8 cellular contexts compared by ENCODE assay signal in the genomic region with DNA sequence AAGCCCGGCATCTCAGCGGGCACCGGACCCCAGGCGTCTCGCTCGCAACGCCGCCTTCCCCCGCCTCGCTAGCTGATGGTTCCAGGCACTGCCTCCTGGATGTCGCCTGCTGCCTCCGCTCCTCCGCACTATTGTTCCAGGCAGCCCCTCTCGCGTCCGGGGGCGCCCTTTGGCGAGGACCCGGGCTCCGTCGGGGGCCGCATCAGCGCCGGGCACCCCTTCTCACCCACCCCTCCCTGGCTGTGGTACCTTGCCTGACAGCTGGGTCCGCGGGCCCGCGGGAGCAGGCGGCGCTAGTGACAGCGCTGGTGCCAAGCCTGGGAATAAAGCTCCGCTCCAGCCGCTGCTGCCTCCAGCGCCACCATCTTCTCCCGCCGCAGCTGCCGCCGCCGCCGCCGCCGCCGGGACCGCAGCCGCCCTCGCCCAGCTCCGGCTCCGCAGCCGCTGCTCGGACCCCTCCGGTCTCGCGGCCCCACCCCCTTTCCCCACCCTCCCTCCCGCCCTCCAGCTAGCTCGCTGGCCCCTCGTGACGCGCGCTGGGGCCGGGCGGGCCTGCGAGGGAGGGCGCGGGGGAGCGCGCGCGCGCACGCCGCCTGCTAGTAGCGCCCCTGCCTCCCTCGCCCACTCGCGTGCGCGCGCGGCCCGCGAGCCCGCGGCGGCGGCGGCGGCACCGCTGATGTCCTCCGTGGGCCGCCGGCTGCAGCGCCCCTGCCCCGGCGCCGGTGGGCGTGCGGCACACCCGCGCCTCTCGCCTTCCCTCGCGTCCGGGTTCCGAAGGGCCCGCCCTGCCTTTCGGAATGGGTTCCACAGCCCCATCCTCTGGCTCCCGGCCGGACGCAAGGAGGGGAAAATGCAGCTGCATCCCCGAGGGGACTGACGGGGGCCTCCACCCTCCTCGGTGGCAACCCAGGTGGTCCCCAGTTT. TPM values are rescaled to one million over a fixed set of nuclear protein-coding genes. Genes with fewer than 3 reads are reported as not detected.
DNase-seq lines count a peak whose midpoint lies in the region; ATAC-seq and TF ChIP-seq lines count a peak whose summit lies in the region.

A gene (minus strand): TSS at position 468 of the 924 bp plus-strand sequence.

- peak within 1 kb of the TSS; percentile 91 for H3K27ac ChIP-seq in temporal lobe (ENCODE audit: low read depth, low read length)

- peaks cover 22% of the 10 kb centered on the region for H3K27me3 ChIP-seq in NT2/D1 (ENCODE audit: insufficient read depth, insufficient read length)

- H3K4me3 Mint-ChIP-seq in nephron progenitor cell = peak within 1 kb of the TSS; percentile 81

- peak within 1 kb of the TSS; percentile 88 for H3K9ac ChIP-seq in NT2/D1 (ENCODE audit: insufficient read length, low read depth)

- no peak for TF ChIP-seq CTCF in foreskin fibroblast (IDR thresholded peaks at IDR 0.05; ENCODE audit: low read depth, low read length)
- TF ChIP-seq CTCF in nephron progenitor cell (IDR thresholded peaks at IDR 0.05) = no peak

- H3K27ac Mint-ChIP-seq in nephron progenitor cell = no peak within 1 kb of the TSS

- H3K9me3 Mint-ChIP-seq in nephron progenitor cell = no peaks in the 10 kb centered on the region

- H3K4me3 ChIP-seq in NT2/D1 (ENCODE audit: insufficient read length, low read depth) (peak within 1 kb of the TSS; percentile 68), foreskin fibroblast (ENCODE audit: low read depth in 1 of 2, low read length in 2 of 2) (peak within 1 kb of the TSS; percentile 75 to 89)

- peaks cover 5% of the 10 kb centered on the region for H3K4me1 ChIP-seq in NT2/D1 (ENCODE audit: insufficient read depth, insufficient read length)

- DNase-seq in AG08395 (ENCODE audit: low spot score) = peak; percentile 59
- peak; percentile 6 for DNase-seq in NT2/D1 (ENCODE audit: low read depth, low spot score)
- DNase-seq in activated effector memory CD4-positive, alpha-beta T cell treated with anti-CD3 and anti-CD28 coated beads, Interleukin-2, amount 50 U/mL, for 16 hours = peak; percentile 76
- DNase-seq in foreskin fibroblast = peak; percentile 82 to 92
- DNase-seq in nephron progenitor cell = peak; percentile 78

- H3K27me3 Mint-ChIP-seq in nephron progenitor cell (ENCODE audit: low read depth, poor library complexity) = no peaks in the 10 kb centered on the region

- no peaks in the 10 kb centered on the region for H3K36me3 ChIP-seq in NT2/D1 (ENCODE audit: insufficient read depth, insufficient read length, low read length)

- H3K4me1 Mint-ChIP-seq in nephron progenitor cell = peaks cover 23% of the 10 kb centered on the region

- H3K9me3 ChIP-seq in NT2/D1 (ENCODE audit: insufficient read depth, low read length) = no peaks in the 10 kb centered on the region

- ATAC-seq in GM19023 (IDR thresholded peaks at IDR 0.05; ENCODE audit: unreplicated experiment) (peak; percentile 44), HG03159 (IDR thresholded peaks at IDR 0.05; ENCODE audit: unreplicated experiment) (peak; percentile 48)

- no peaks in the 10 kb centered on the region for H3K36me3 Mint-ChIP-seq in nephron progenitor cell (ENCODE audit: low read depth)

RNA-seq across cellular contexts. Expression of the gene that starts here (rescaled TPM):
- total RNA-seq in temporal lobe = 34.2 TPM

Comparison
In these comparisons a context has a peak if more than half of its experiments do, and no peak if none do; other contexts are left out.
1. Peak in every context shown above with its lines: DNase-seq, ATAC-seq, H3K4me3 ChIP-seq and H3K27ac ChIP-seq.
2. DNase-seq: peak in every context shown above with its lines; median percentile 87 in foreskin fibroblast; 78 in nephron progenitor cell; 76 in activated effector memory CD4-positive, alpha-beta T cell treated with anti-CD3 and anti-CD28 coated beads, Interleukin-2, amount 50 U/mL, for 16 hours; 59 in AG08395; 6 in NT2/D1.